In the genomic region with DNA sequence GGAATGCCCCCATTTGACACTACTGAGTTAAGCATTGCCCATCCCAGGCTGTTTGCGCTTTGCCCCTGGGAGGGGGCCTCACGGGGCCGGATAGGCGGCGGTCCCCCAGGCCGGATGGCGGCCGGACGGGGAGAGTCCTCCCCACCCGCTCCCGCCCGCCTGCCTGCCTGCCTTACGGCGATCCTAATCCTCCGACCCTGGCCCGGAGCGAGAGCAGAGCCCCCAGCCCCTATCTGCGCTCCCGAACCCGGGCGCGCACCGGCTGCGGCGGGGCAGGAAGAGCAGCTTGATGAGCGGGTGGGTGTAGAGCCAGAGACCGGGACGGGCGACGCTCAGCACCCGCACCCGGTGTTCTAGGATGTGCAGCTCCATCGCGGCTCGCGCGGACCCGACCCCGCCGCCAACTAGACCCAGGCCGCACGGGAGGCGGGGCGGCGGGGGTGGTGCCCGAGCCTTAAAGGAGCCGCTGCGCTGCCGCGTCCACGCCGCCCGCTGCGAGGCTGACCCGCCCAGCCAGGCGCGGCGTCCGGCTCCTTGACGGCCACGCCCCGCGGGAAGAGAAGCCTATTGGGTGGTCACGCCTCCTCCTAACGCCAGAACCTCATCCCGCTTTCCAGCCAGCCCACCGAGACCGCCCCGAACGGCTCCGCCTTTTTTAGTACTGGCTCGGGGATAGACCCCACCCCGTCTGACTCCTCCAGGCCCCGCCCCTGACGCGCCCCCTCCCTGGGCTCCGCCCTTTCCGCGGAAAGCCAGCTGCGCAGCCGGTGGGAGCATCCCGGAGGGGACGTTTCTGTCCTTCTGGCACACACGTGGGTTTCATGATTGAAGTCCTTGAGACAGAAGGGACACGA, we compare ENCODE assay signal across 8 cellular contexts. TPM values are rescaled to one million over a fixed set of nuclear protein-coding genes. Genes with fewer than 3 reads are reported as not detected.
DNase-seq lines count a peak whose midpoint lies in the region; ATAC-seq and TF ChIP-seq lines count a peak whose summit lies in the region.

Gene CASTOR1 (minus strand): TSS at position 380 of the 854 bp plus-strand sequence. CDS start 8 bp downstream, at position 372.

- peaks cover 6% of the 10 kb centered on the region for H4K20me1 ChIP-seq in DND-41 (ENCODE audit: insufficient read depth, low read length)
- no peaks in the 10 kb centered on the region for H4K20me1 ChIP-seq in GM23248 (ENCODE audit: insufficient read depth)

- DNase-seq in DND-41, result peak; percentile 98
- DNase-seq in GM23248, result peak; percentile 100
- DNase-seq in LNCaP clone FGC (ENCODE audit: low read depth), result peak; percentile 94
- peak; percentile 92 for DNase-seq in RPMI8226
- DNase-seq in activated T-helper 9 cell treated with anti-CD3 and anti-CD28 coated beads, Interleukin-2, amount 50 U/mL, for 16 hours (ENCODE audit: low read depth), result peak; percentile 83
- DNase-seq in fibroblast of pulmonary artery (ENCODE audit: low read depth), result peak; percentile 98
- peak; percentile 93 for DNase-seq in natural killer cell treated with Interleukin-12 subunit alpha and Interleukin-12 subunit beta and Interleukin-15 and Interleukin-18, amount 100 ng/mL, for 72 hours (ENCODE audit: low spot score)
- peak; percentile 87 for DNase-seq in stimulated activated naive CD4-positive, alpha-beta T cell treated with Interleukin-2 at 50 U/mL for 16 hours (lab: John Stamatoyannopoulos, UW)

- H3K9me3 ChIP-seq in DND-41 (ENCODE audit: insufficient read depth, low read length, severe bottlenecking) (no peaks in the 10 kb centered on the region), GM23248 (ENCODE audit: low read depth) (no peaks in the 10 kb centered on the region)

- H3K27me3 Mint-ChIP-seq in natural killer cell treated with Interleukin-12 subunit alpha and Interleukin-12 subunit beta and Interleukin-15 and Interleukin-18, amount 100 ng/mL, for 72 hours, result no peaks in the 10 kb centered on the region

- H3K9me2 ChIP-seq in GM23248 (ENCODE audit: insufficient read depth), result no peaks in the 10 kb centered on the region

- H3K27ac Mint-ChIP-seq in natural killer cell treated with Interleukin-12 subunit alpha and Interleukin-12 subunit beta and Interleukin-15 and Interleukin-18, amount 100 ng/mL, for 72 hours, result peak within 1 kb of the TSS; percentile 68 to 79

- H3K4me1 Mint-ChIP-seq in natural killer cell treated with Interleukin-12 subunit alpha and Interleukin-12 subunit beta and Interleukin-15 and Interleukin-18, amount 100 ng/mL, for 72 hours (ENCODE audit: low read depth in 2 of 2), result peaks cover 12 to 18% of the 10 kb centered on the region in 2 donors

- no peak for TF ChIP-seq CTCF in DND-41 (IDR thresholded peaks at IDR 0.05; ENCODE audit: borderline replicate concordance, extremely low read depth, low read length, poor library complexity, severe bottlenecking)
- TF ChIP-seq CTCF in LNCaP clone FGC (IDR thresholded peaks at IDR 0.05; ENCODE audit: control insufficient read depth, extremely low read depth, insufficient read depth), result no peak
- TF ChIP-seq CTCF in fibroblast of pulmonary artery (IDR thresholded peaks at IDR 0.05; ENCODE audit: low read length, missing control alignments), result no peak

- H3K36me3 ChIP-seq in DND-41 (ENCODE audit: insufficient read depth, low read length) (peaks cover 63% of the 10 kb centered on the region), GM23248 (ENCODE audit: low read depth) (no peaks in the 10 kb centered on the region; the same call in 1 of the 2 replicates)

- no peaks in the 10 kb centered on the region for H3K36me3 Mint-ChIP-seq in natural killer cell treated with Interleukin-12 subunit alpha and Interleukin-12 subunit beta and Interleukin-15 and Interleukin-18, amount 100 ng/mL, for 72 hours

- peak; percentile 70 for ATAC-seq in DND-41 (ENCODE audit: insufficient read depth, low read depth)
- peak; percentile 89 to 95 for ATAC-seq in natural killer cell treated with Interleukin-12 subunit alpha and Interleukin-12 subunit beta and Interleukin-15 and Interleukin-18, amount 100 ng/mL, for 72 hours

- H3K9ac ChIP-seq in DND-41 (ENCODE audit: low read depth, low read length) (peak within 1 kb of the TSS; percentile 83), GM23248 (peak within 1 kb of the TSS; percentile 79)

- peaks cover 17% of the 10 kb centered on the region for H3F3A ChIP-seq in GM23248 (ENCODE audit: insufficient read depth)

- 1% methylated on average over 62 to 84 of the region's 85 CpGs for WGBS in GM23248 (ENCODE audit: low coverage in 1 of 2, low lambda C conversion rate in 2 of 2, missing lambda C conversion rate in 2 of 2), 2 experiments

- no peaks in the 10 kb centered on the region for H3K27me3 ChIP-seq in DND-41 (ENCODE audit: insufficient read depth, low read length, poor library complexity)
- H3K27me3 ChIP-seq in GM23248 (replicated peaks; ENCODE audit: insufficient read depth), result no peaks in the 10 kb centered on the region

- H2AFZ ChIP-seq in DND-41 (ENCODE audit: low read depth, low read length) (peak within 1 kb of the TSS; percentile 46), GM23248 (peak within 1 kb of the TSS; percentile 52)

- H3K4me3 Mint-ChIP-seq in natural killer cell treated with Interleukin-12 subunit alpha and Interleukin-12 subunit beta and Interleukin-15 and Interleukin-18, amount 100 ng/mL, for 72 hours, result peak within 1 kb of the TSS; percentile 84

- H3K27ac ChIP-seq in DND-41 (ENCODE audit: low read length), result peak within 1 kb of the TSS; percentile 94
- H3K27ac ChIP-seq in GM23248, result peak within 1 kb of the TSS; percentile 20

- in situ Hi-C loops in GM23248 (cut with MboI), result loop anchor here (10.0 kb wide), 1 partner anchor 95 kb away; the partner anchor contains the start of gene RNF215

- H3K4me3 ChIP-seq in DND-41 (ENCODE audit: low read depth in 1 of 2, low read length in 2 of 2) (peak within 1 kb of the TSS; percentile 67 to 89; a peak in 3 of 4 replicates), GM23248 (peak within 1 kb of the TSS; percentile 82), LNCaP clone FGC (ENCODE audit: low read depth, low read length) (peak within 1 kb of the TSS; percentile 78), fibroblast of pulmonary artery (replicated peaks; ENCODE audit: low read depth, low read length) (peak within 1 kb of the TSS; percentile 83)

- H3K4me1 ChIP-seq in DND-41 (ENCODE audit: insufficient read depth, low read length) (peaks cover 78% of the 10 kb centered on the region), GM23248 (ENCODE audit: insufficient read depth) (peaks cover 20% of the 10 kb centered on the region)

- H3K9me3 Mint-ChIP-seq in natural killer cell treated with Interleukin-12 subunit alpha and Interleukin-12 subunit beta and Interleukin-15 and Interleukin-18, amount 100 ng/mL, for 72 hours, result no peaks in the 10 kb centered on the region

- H3K79me2 ChIP-seq in DND-41 (ENCODE audit: insufficient read depth, low read length), result peaks cover 42% of the 10 kb centered on the region
- no peaks in the 10 kb centered on the region for H3K79me2 ChIP-seq in GM23248 (ENCODE audit: insufficient read depth)

- peak within 1 kb of the TSS; percentile 90 for H3K4me2 ChIP-seq in DND-41 (ENCODE audit: insufficient read depth, low read length)
- H3K4me2 ChIP-seq in GM23248 (ENCODE audit: unreplicated experiment), result peak within 1 kb of the TSS; percentile 75

RNA-seq across cellular contexts. Expression of gene CASTOR1, which starts in this region (rescaled TPM):
- total RNA-seq in GM23248 (2014; rRNA removed; shearing (Covaris generic)), result 10.2 and 13.4 TPM in 2 replicates
- 8.7 and 10.2 TPM in 2 replicates for polyA plus RNA-seq in GM23248 (2016; fragmentation: Nextera tagmentation; extraction: Ambion mirVana)
- total RNA-seq in natural killer cell treated with Interleukin-12 subunit alpha and Interleukin-12 subunit beta and Interleukin-15 and Interleukin-18, amount 100 ng/mL, for 72 hours, result 1 to 10 TPM; 4.0 to 4.4 TPM

Comparison
In these comparisons a context has a peak if more than half of its experiments do, and no peak if none do; other contexts are left out.
1. Peak in every context shown above with its lines: DNase-seq, ATAC-seq, H3K4me3 ChIP-seq and H3K27ac ChIP-seq.